Comparison of ENCODE assay signal across 17 cellular contexts in the genomic region with DNA sequence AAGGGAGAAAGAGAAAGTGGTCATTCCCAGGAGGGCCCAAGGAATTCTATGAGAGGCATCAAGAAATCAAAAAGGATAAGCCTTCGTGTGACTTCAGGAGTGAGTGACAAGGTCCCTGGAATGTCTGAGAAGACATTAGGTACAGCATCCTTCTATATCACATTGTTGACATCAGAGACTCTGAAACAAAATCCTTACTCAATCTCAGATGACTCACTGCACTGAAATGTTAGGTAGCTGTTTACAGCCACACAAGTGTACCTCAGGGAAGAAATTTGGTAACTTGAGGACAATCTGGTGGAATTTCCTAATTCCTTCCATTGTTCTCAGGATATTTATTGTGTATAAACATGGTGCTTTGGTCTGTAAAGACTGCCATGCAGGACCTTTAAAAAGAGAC. TPM values are rescaled to one million over a fixed set of nuclear protein-coding genes. Genes with fewer than 3 reads are reported as not detected.
"Had no signal": no experiment of that assay in that cellular context is flagged by ENCODE, and none has a peak within 500 bp of the region (broad histone marks: within the 10 kb centered on the region; RNA-seq: fewer than 3 reads in every experiment).

No MANE protein-coding gene starts in this region.

- H3K4me3 ChIP-seq: esophagus muscularis mucosa, heart left ventricle, suprapubic skin, upper lobe of left lung had no signal

- H3K27me3 ChIP-seq: upper lobe of left lung had no signal

- H3K36me3 ChIP-seq: esophagus muscularis mucosa, heart left ventricle, suprapubic skin, upper lobe of left lung had no signal

- DNase-seq: activated CD4-positive, alpha-beta memory T cell treated with anti-CD3 and anti-CD28 coated beads, Interleukin-2, amount 10 ng/mL, durations not matched to agents 7 days and 5 days; activated CD4-positive, CD25-positive, alpha-beta regulatory T cell treated with anti-CD3 and anti-CD28 coated beads, Interleukin-2, amount 50 U/mL, for 72 hours; activated naive CD8-positive, alpha-beta T cell treated with anti-CD3 and anti-CD28 coated beads, Interleukin-2, amount 10 ng/mL, durations not matched to agents 7 days and 5 days; aorta; heart left ventricle; natural killer cell; stimulated activated CD4-positive, alpha-beta T cell treated with anti-CD3 and anti-CD28 coated beads, Interleukin-12 subunit alpha, Interleukin-12 subunit beta, amount 100 ng/mL, for 4 hours; stimulated activated naive CD8-positive, alpha-beta T cell treated with anti-CD3 and anti-CD28 coated beads, Interleukin-15, Interleukin-2, amounts not matched to agents 100 U/mL and 50 U/mL, for 24 hours; upper lobe of left lung had no signal

- FAIRE-seq: endometrium, frontal cortex had no signal

- ATAC-seq: heart left ventricle; natural killer cell; sciatic nerve; stimulated activated naive CD8-positive, alpha-beta T cell treated with anti-CD3 and anti-CD28 coated beads, Interleukin-15, Interleukin-2, amounts not matched to agents 100 U/mL and 50 U/mL, for 24 hours had no signal

RNA-seq across cellular contexts. Expression of a gene that starts 7.9 kb away (rescaled TPM):
- total RNA-seq: activated naive CD8-positive, alpha-beta T cell treated with anti-CD3 and anti-CD28 coated beads, Interleukin-2, amount 10 ng/mL, durations not matched to agents 7 days and 5 days; aorta; esophagus muscularis mucosa; frontal cortex; heart left ventricle; lung microvascular endothelial cell; mucosa of gallbladder; natural killer cell; posterior vena cava; sciatic nerve; suprapubic skin; upper lobe of left lung had no signal

RNA-seq across cellular contexts. Expression of a gene that starts 40.7 kb away (rescaled TPM):
- total RNA-seq: activated CD4-positive, alpha-beta memory T cell treated with anti-CD3 and anti-CD28 coated beads, Interleukin-2, amount 10 ng/mL, durations not matched to agents 7 days and 5 days; activated naive CD8-positive, alpha-beta T cell treated with anti-CD3 and anti-CD28 coated beads, Interleukin-2, amount 10 ng/mL, durations not matched to agents 7 days and 5 days; aorta; esophagus muscularis mucosa; frontal cortex; heart left ventricle; lung microvascular endothelial cell; mucosa of gallbladder; natural killer cell; posterior vena cava; sciatic nerve; suprapubic skin; upper lobe of left lung had no signal

RNA-seq across cellular contexts. Expression of a gene that starts 41.4 kb away (rescaled TPM):
- total RNA-seq: activated naive CD8-positive, alpha-beta T cell treated with anti-CD3 and anti-CD28 coated beads, Interleukin-2, amount 10 ng/mL, durations not matched to agents 7 days and 5 days; aorta; esophagus muscularis mucosa; frontal cortex; lung microvascular endothelial cell; posterior vena cava; suprapubic skin; upper lobe of left lung had no signal
